In genomic region chr2:227443889-227444568, GRCh38 we compare ENCODE assay signal across 1 cellular context.
TF ChIP-seq lines count a peak whose summit lies in the region.

No MANE protein-coding gene starts in this region.

TF ChIP-seq in HepG2, 621 proteins besides CTCF, POLR2A, EP300 and RAD21:
- no peak for TF ChIP-seq TAF1 (CRISPR knock-in tag; IDR thresholded peaks at IDR 0.05)
- TF ChIP-seq SIX1 (CRISPR knock-in tag; IDR thresholded peaks at IDR 0.05; ENCODE audit: borderline replicate concordance): peak; percentile 47; the same call in 1 of the 2 replicates
